Comparison of ENCODE assay signal across 16 cellular contexts in the genomic region with DNA sequence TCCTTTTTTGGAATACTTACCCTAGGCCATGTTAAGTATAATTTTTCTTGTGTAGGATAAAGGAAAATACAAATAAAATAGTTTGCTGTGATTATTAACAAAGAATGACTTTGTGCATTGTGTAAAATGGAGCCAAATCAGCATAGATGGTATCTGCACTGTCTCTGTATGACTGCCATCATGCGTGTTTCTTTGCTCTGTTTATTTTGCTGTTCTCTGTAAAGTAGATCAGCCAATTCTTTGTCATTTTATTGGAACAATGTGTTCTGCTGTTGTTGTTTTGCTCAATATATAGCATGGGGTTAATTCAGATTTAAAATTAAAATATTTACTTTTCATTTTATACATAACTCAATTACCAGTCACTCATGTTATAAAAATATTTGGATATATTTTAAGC.
DNase-seq lines count a peak whose midpoint lies in the region; ATAC-seq, FAIRE-seq and TF ChIP-seq lines count a peak whose summit lies in the region.
"Had no signal": no experiment of that assay in that cellular context is flagged by ENCODE, and none has a peak within 500 bp of the region (broad histone marks: within the 10 kb centered on the region; RNA-seq: fewer than 3 reads in every experiment).

No MANE protein-coding gene starts in this region.

- no peaks in the 10 kb centered on the region for H3K9me3 ChIP-seq in prostate gland
- H3K9me3 ChIP-seq in thyroid gland: no peaks in the 10 kb centered on the region
- H3K9me3 ChIP-seq: Caco-2 had no signal

- no peak for ATAC-seq in HG03565 (IDR thresholded peaks at IDR 0.05; ENCODE audit: unreplicated experiment)
- no peak for ATAC-seq in GM18907 (IDR thresholded peaks at IDR 0.05; ENCODE audit: unreplicated experiment)
- ATAC-seq: GM23338, HCT116 had no signal

- peak; percentile 74 for FAIRE-seq in endometrium (lab: Jason Lieb, UNC)
- FAIRE-seq: GM12892 had no signal

- DNase-seq in LNCaP clone FGC (ENCODE audit: low read depth): peak; percentile 93
- peak; percentile 11 for DNase-seq in prostate gland (ENCODE audit: low spot score)
- no peak for DNase-seq in thyroid gland
- DNase-seq: C1 segment of cervical spinal cord; Caco-2; CD4-positive, alpha-beta memory T cell; DMS153; DND-41; H9 had no signal

- H3K4me1 ChIP-seq in prostate gland (replicated peaks) (peaks cover 7% of the 10 kb centered on the region), thyroid gland (no peaks in the 10 kb centered on the region)
- H3K4me1 ChIP-seq: Caco-2 had no signal

- H3K27me3 ChIP-seq in prostate gland (replicated peaks; ENCODE audit: insufficient read depth) (no peaks in the 10 kb centered on the region), thyroid gland (no peaks in the 10 kb centered on the region)

- WGBS in prostate gland: 20% methylated on average over 1 of the region's 1 CpG
- WGBS in thyroid gland, 2 donors: 64 to 74% methylated on average over 1 of the region's 1 CpG

- no peaks in the 10 kb centered on the region for H3K36me3 ChIP-seq in prostate gland
- H3K36me3 ChIP-seq in thyroid gland: no peaks in the 10 kb centered on the region

- intact Hi-C loops in prostate gland (cut with DNase I) (no loop called here), thyroid gland (cut with DNase I) (no loop called here)

- H3K27ac ChIP-seq in 22Rv1 (peak overlapping the region; percentile 91), prostate gland (no peak overlapping the region), thyroid gland (no peak overlapping the region)

- no peak overlapping the region for H3K4me3 ChIP-seq in LNCaP clone FGC (ENCODE audit: low read depth, low read length)
- no peak overlapping the region for H3K4me3 ChIP-seq in prostate gland
- no peak overlapping the region for H3K4me3 ChIP-seq in thyroid gland (replicated peaks in 1 of 3)
- H3K4me3 ChIP-seq: GM23338 had no signal

- TF ChIP-seq CTCF in 22Rv1 (IDR thresholded peaks at IDR 0.05) (no peak), LNCaP clone FGC (IDR thresholded peaks at IDR 0.05; ENCODE audit: control insufficient read depth, extremely low read depth, insufficient read depth) (no peak), prostate gland (IDR thresholded peaks at IDR 0.05) (no peak), thyroid gland (IDR thresholded peaks at IDR 0.05) (no peak)

- TF ChIP-seq POLR2A in prostate gland (IDR thresholded peaks at IDR 0.05) (no peak), thyroid gland (IDR thresholded peaks at IDR 0.05) (no peak)

Comparison
In these comparisons a context has a peak if more than half of its experiments do, and no peak if none do; other contexts are left out.
1. DNase-seq: peak in LNCaP clone FGC (single experiment) and prostate gland (single experiment); none in thyroid gland (0 of 2).